1 cellular context compared by ENCODE assay signal in the genomic region with DNA sequence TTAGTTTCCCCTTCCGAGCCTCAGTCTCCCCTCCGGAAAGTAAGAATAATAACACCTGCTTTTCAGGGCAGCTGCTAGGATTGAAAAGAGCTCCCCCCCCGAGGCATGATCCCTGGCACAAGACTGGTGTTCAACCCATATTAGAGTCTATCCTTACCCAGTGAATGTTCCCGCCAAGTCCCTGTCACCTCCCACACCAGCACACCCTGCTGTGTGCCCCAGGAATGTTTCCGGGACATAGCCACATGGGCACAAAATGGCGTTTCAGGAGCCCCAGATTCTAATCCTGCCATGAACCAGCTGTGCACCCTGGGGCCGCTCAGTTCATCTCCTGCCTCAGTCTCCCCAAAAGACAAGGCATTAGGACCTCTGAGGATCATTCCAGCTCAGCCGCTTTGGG.
TF ChIP-seq lines count a peak whose summit lies in the region.

No MANE protein-coding gene starts in this region.

TF ChIP-seq in GM23338, 12 proteins besides CTCF, POLR2A, EP300 and RAD21 (continued from another document):
- TF ChIP-seq, protein P1, sequence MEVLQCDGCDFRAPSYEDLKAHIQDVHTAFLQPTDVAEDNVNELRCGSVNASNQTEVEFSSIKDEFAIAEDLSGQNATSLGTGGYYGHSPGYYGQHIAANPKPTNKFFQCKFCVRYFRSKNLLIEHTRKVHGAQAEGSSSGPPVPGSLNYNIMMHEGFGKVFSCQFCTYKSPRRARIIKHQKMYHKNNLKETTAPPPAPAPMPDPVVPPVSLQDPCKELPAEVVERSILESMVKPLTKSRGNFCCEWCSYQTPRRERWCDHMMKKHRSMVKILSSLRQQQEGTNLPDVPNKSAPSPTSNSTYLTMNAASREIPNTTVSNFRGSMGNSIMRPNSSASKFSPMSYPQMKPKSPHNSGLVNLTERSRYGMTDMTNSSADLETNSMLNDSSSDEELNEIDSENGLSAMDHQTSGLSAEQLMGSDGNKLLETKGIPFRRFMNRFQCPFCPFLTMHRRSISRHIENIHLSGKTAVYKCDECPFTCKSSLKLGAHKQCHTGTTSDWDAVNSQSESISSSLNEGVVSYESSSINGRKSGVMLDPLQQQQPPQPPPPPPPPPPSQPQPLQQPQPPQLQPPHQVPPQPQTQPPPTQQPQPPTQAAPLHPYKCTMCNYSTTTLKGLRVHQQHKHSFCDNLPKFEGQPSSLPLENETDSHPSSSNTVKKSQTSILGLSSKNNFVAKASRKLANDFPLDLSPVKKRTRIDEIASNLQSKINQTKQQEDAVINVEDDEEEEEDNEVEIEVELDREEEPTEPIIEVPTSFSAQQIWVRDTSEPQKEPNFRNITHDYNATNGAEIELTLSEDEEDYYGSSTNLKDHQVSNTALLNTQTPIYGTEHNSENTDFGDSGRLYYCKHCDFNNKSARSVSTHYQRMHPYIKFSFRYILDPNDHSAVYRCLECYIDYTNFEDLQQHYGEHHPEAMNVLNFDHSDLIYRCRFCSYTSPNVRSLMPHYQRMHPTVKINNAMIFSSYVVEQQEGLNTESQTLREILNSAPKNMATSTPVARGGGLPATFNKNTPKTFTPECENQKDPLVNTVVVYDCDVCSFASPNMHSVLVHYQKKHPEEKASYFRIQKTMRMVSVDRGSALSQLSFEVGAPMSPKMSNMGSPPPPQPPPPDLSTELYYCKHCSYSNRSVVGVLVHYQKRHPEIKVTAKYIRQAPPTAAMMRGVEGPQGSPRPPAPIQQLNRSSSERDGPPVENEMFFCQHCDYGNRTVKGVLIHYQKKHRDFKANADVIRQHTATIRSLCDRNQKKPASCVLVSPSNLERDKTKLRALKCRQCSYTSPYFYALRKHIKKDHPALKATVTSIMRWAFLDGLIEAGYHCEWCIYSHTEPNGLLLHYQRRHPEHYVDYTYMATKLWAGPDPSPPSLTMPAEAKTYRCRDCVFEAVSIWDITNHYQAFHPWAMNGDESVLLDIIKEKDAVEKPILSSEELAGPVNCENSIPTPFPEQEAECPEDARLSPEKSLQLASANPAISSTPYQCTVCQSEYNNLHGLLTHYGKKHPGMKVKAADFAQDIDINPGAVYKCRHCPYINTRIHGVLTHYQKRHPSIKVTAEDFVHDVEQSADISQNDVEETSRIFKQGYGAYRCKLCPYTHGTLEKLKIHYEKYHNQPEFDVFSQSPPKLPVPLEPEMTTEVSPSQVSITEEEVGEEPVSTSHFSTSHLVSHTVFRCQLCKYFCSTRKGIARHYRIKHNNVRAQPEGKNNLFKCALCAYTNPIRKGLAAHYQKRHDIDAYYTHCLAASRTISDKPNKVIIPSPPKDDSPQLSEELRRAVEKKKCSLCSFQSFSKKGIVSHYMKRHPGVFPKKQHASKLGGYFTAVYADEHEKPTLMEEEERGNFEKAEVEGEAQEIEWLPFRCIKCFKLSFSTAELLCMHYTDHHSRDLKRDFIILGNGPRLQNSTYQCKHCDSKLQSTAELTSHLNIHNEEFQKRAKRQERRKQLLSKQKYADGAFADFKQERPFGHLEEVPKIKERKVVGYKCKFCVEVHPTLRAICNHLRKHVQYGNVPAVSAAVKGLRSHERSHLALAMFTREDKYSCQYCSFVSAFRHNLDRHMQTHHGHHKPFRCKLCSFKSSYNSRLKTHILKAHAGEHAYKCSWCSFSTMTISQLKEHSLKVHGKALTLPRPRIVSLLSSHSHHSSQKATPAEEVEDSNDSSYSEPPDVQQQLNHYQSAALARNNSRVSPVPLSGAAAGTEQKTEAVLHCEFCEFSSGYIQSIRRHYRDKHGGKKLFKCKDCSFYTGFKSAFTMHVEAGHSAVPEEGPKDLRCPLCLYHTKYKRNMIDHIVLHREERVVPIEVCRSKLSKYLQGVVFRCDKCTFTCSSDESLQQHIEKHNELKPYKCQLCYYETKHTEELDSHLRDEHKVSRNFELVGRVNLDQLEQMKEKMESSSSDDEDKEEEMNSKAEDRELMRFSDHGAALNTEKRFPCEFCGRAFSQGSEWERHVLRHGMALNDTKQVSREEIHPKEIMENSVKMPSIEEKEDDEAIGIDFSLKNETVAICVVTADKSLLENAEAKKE (CRISPR knock-in tag; IDR thresholded peaks at IDR 0.05), result no peak
- TF ChIP-seq CREB1 (CRISPR knock-in tag; IDR thresholded peaks at IDR 0.05; ENCODE audit: low read depth), result no peak
